ENCODE assay signal across 16 cellular contexts in genomic region chr11:89436071-89436470, GRCh38. TPM values are rescaled to one million over a fixed set of nuclear protein-coding genes. Genes with fewer than 3 reads are reported as not detected.
DNase-seq lines count a peak whose midpoint lies in the region; ATAC-seq and TF ChIP-seq lines count a peak whose summit lies in the region.
"Had no signal": no experiment of that assay in that cellular context is flagged by ENCODE, and none has a peak within 500 bp of the region (broad histone marks: within the 10 kb centered on the region; RNA-seq: fewer than 3 reads in every experiment).

No MANE protein-coding gene starts in this region.

- H3K36me3 ChIP-seq in neural progenitor cell: no peaks in the 10 kb centered on the region

- H3K27me3 ChIP-seq in neural progenitor cell: no peaks in the 10 kb centered on the region

- TF ChIP-seq POLR2A in NB4 (IDR thresholded peaks at IDR 0.05; ENCODE audit: extremely low read depth, insufficient read length): no peak

- H2AFZ ChIP-seq in neural progenitor cell (replicated peaks): no peak overlapping the region

- no peaks in the 10 kb centered on the region for H3K79me2 ChIP-seq in neural progenitor cell (ENCODE audit: low read depth)

- H3K27me3 Mint-ChIP-seq in neural progenitor cell (ENCODE audit: insufficient read depth, low read depth): peaks cover 2% of the 10 kb centered on the region
- no peaks in the 10 kb centered on the region for H3K27me3 Mint-ChIP-seq in type B pancreatic cell
- H3K27me3 Mint-ChIP-seq in WTC11 (ENCODE audit: low read depth): no peaks in the 10 kb centered on the region
- H3K27me3 Mint-ChIP-seq: activated T-helper 17 cell treated with anti-CD3 and anti-CD28 coated beads, Interleukin-2, amount 50 U/mL, for 72 hours had no signal

- H3K27ac Mint-ChIP-seq in neural progenitor cell: no peak overlapping the region
- no peak overlapping the region for H3K27ac Mint-ChIP-seq in type B pancreatic cell
- H3K27ac Mint-ChIP-seq in WTC11: no peak overlapping the region
- H3K27ac Mint-ChIP-seq: activated T-helper 17 cell treated with anti-CD3 and anti-CD28 coated beads, Interleukin-2, amount 50 U/mL, for 72 hours had no signal

- CTCF ChIA-PET in WTC11 (lab: Charles Lee): no interaction called here

- H3K4me1 Mint-ChIP-seq in neural progenitor cell (peaks cover 5% of the 10 kb centered on the region), type B pancreatic cell (ENCODE audit: unreplicated experiment) (peaks cover 6% of the 10 kb centered on the region), WTC11 (no peaks in the 10 kb centered on the region)
- H3K4me1 Mint-ChIP-seq: activated T-helper 17 cell treated with anti-CD3 and anti-CD28 coated beads, Interleukin-2, amount 50 U/mL, for 72 hours had no signal

- ATAC-seq in esophagus mucosa (peak; percentile 99), WTC11 (no peak)
- ATAC-seq: activated T-helper 17 cell treated with anti-CD3 and anti-CD28 coated beads, Interleukin-2, amount 50 U/mL, for 72 hours; stimulated activated naive CD8-positive, alpha-beta T cell treated with anti-CD3 and anti-CD28 coated beads, Interleukin-15, Interleukin-2, amounts not matched to agents 100 U/mL and 50 U/mL, for 24 hours had no signal

- H3K27ac ChIP-seq in neural progenitor cell: no peak overlapping the region

- H3K9me3 Mint-ChIP-seq in neural progenitor cell (no peaks in the 10 kb centered on the region), type B pancreatic cell (no peaks in the 10 kb centered on the region), WTC11 (no peaks in the 10 kb centered on the region)
- H3K9me3 Mint-ChIP-seq: activated T-helper 17 cell treated with anti-CD3 and anti-CD28 coated beads, Interleukin-2, amount 50 U/mL, for 72 hours had no signal

- H4K20me1 ChIP-seq in neural progenitor cell (ENCODE audit: low read depth): no peaks in the 10 kb centered on the region

- DNase-seq in EL: peak; percentile 4
- peak; percentile 17 for DNase-seq in NB4 (ENCODE audit: low read depth)
- DNase-seq in neural progenitor cell (ENCODE audit: low spot score): peak; percentile 35
- no peak for DNase-seq in SIG-M5 treated with dmso at 0.1 percent for 504 hours (lab: John Stamatoyannopoulos, UW; ENCODE audit: unreplicated experiment)
- no peak for DNase-seq in activated CD4-positive, alpha-beta T cell treated with anti-CD3 and anti-CD28 coated beads, Interleukin-2, amount 50 U/mL, for 48 hours
- DNase-seq in type B pancreatic cell (ENCODE audit: extremely low spot score, unreplicated experiment): no peak
- DNase-seq in WTC11 (ENCODE audit: low spot score): no peak
- DNase-seq: caudate nucleus; COR-L47; left cardiac atrium; NCI-H1417 treated with DMSO at 0.1 percent for 48 hours; stimulated activated CD4-positive, alpha-beta T cell treated with anti-CD3 and anti-CD28 coated beads, Interleukin-4, amount 100 ng/mL, for 1 hour; stimulated activated naive CD8-positive, alpha-beta T cell treated with anti-CD3 and anti-CD28 coated beads, Interleukin-15, Interleukin-2, amounts not matched to agents 100 U/mL and 50 U/mL, for 24 hours; SW 1271 had no signal

- peaks cover 9% of the 10 kb centered on the region for H3K4me1 ChIP-seq in neural progenitor cell

- peaks cover 4% of the 10 kb centered on the region for H3F3A ChIP-seq in neural progenitor cell (ENCODE audit: low read depth)

- H3K36me3 Mint-ChIP-seq in neural progenitor cell (peaks cover 2% of the 10 kb centered on the region), type B pancreatic cell (no peaks in the 10 kb centered on the region), WTC11 (no peaks in the 10 kb centered on the region)

- POLR2A ChIA-PET in WTC11 (lab: Charles Lee): no interaction called here

- TF ChIP-seq CTCF in NB4 (IDR thresholded peaks at IDR 0.05; ENCODE audit: low read depth, low read length) (no peak), neural progenitor cell (IDR thresholded peaks at IDR 0.05) (no peak), type B pancreatic cell (conservative IDR thresholded peaks at IDR 0.05) (no peak), WTC11 (IDR thresholded peaks at IDR 0.05) (no peak)

- no peak overlapping the region for H3K9ac ChIP-seq in neural progenitor cell

- H3K4me3 ChIP-seq in NB4 (ENCODE audit: low read depth, low read length): no peak overlapping the region
- no peak overlapping the region for H3K4me3 ChIP-seq in neural progenitor cell

- H3K4me2 ChIP-seq in neural progenitor cell: no peak overlapping the region

- no peaks in the 10 kb centered on the region for H3K9me3 ChIP-seq in neural progenitor cell (ENCODE audit: low read depth)

- H3K4me3 Mint-ChIP-seq in neural progenitor cell (no peak overlapping the region), type B pancreatic cell (no peak overlapping the region), WTC11 (no peak overlapping the region)
- H3K4me3 Mint-ChIP-seq: activated T-helper 17 cell treated with anti-CD3 and anti-CD28 coated beads, Interleukin-2, amount 50 U/mL, for 72 hours had no signal

TF ChIP-seq in WTC11, 78 proteins besides CTCF, POLR2A, EP300 and RAD21:
- TF ChIP-seq ZNF317 (CRISPR knock-in tag; IDR thresholded peaks at IDR 0.05; ENCODE audit: borderline replicate concordance, low read depth) (no peak), RELA (CRISPR knock-in tag; IDR thresholded peaks at IDR 0.05; ENCODE audit: borderline replicate concordance) (no peak), JUN (CRISPR knock-in tag; IDR thresholded peaks at IDR 0.05) (no peak), ZNF219 (CRISPR knock-in tag; IDR thresholded peaks at IDR 0.05; ENCODE audit: borderline replicate concordance) (no peak), KAT7 (CRISPR knock-in tag; IDR thresholded peaks at IDR 0.05; ENCODE audit: borderline replicate concordance) (no peak), FOXK1 (CRISPR knock-in tag; IDR thresholded peaks at IDR 0.05) (no peak), ZSCAN18 (CRISPR knock-in tag; IDR thresholded peaks at IDR 0.05) (no peak), ELF4 (CRISPR knock-in tag; IDR thresholded peaks at IDR 0.05; ENCODE audit: low read depth) (no peak), TEAD1 (CRISPR knock-in tag; IDR thresholded peaks at IDR 0.05) (no peak), NFYB (CRISPR knock-in tag; conservative IDR thresholded peaks at IDR 0.05; ENCODE audit: low read depth) (no peak), EMX1 (CRISPR knock-in tag; IDR thresholded peaks at IDR 0.05) (no peak), HMGA2 (CRISPR knock-in tag; IDR thresholded peaks at IDR 0.05) (no peak), STAT6 (CRISPR knock-in tag; conservative IDR thresholded peaks at IDR 0.05; ENCODE audit: low read depth) (no peak), FOXJ3 (CRISPR knock-in tag; IDR thresholded peaks at IDR 0.05; ENCODE audit: borderline replicate concordance) (no peak), SP1 (CRISPR knock-in tag; conservative IDR thresholded peaks at IDR 0.05) (no peak), HMGXB4 (CRISPR knock-in tag; IDR thresholded peaks at IDR 0.05) (no peak)

RNA-seq across cellular contexts. Expression of gene NOX4, which starts 55.1 kb away (rescaled TPM):
- 0.16 TPM for total RNA-seq in esophagus mucosa
- 3.3 and 7.1 TPM in 2 replicates for total RNA-seq in neural progenitor cell (ENCODE audit: low replicate concordance)
- total RNA-seq in type B pancreatic cell (ENCODE audit: low replicate concordance): 3.4 and 3.7 TPM in 2 replicates
- total RNA-seq in WTC11 (2021): 0.78 to 1.5 TPM (median 1.1 TPM) in 3 replicates
- total RNA-seq: activated T-helper 17 cell treated with anti-CD3 and anti-CD28 coated beads, Interleukin-2, amount 50 U/mL, for 72 hours had no signal

Comparison
In these comparisons a context has a peak if more than half of its experiments do, and no peak if none do; other contexts are left out.
1. DNase-seq: peak in EL (single experiment), NB4 (single experiment) and neural progenitor cell (single experiment); none in SIG-M5 treated with dmso at 0.1 percent for 504 hours (single experiment), activated CD4-positive, alpha-beta T cell treated with anti-CD3 and anti-CD28 coated beads, Interleukin-2, amount 50 U/mL, for 48 hours (0 of 2), type B pancreatic cell (single experiment) and WTC11 (single experiment).